Comparison of ENCODE assay signal across 8 cellular contexts in genomic region chr10:103542764-103543616, GRCh38. TPM values are rescaled to one million over a fixed set of nuclear protein-coding genes. Genes with fewer than 3 reads are reported as not detected.
DNase-seq lines count a peak whose midpoint lies in the region; ATAC-seq and TF ChIP-seq lines count a peak whose summit lies in the region.

No MANE protein-coding gene starts in this region.

- H3K4me3 ChIP-seq in body of pancreas (no peak overlapping the region), skeletal muscle tissue (ENCODE audit: low read length in 3 of 3) (peak overlapping the region; percentile 47 to 70 (median 65))

- peaks cover 5 to 13% of the 10 kb centered on the region in 2 donors for H3K4me1 Mint-ChIP-seq in immature natural killer cell

- ATAC-seq in body of pancreas = peak; percentile 24
- no peak for ATAC-seq in GM19467 (IDR thresholded peaks at IDR 0.05; ENCODE audit: unreplicated experiment)

- intact Hi-C loops in body of pancreas (cut with DNase I) = no loop called here

- H3K9ac ChIP-seq in skeletal muscle tissue (ENCODE audit: low read depth in 1 of 3, low read length in 3 of 3) = peak overlapping the region in 2 of 3 donors; percentile 30 to 50

- H3K27me3 Mint-ChIP-seq in immature natural killer cell (ENCODE audit: low read depth in 3 of 3) = peaks cover 0 to 4% (median 4%) of the 10 kb centered on the region in 3 donors

- no peak for TF ChIP-seq POLR2A in body of pancreas (IDR thresholded peaks at IDR 0.05)

- peak overlapping the region in 2 of 4 donors; percentile 45 to 52 for H3K27ac ChIP-seq in body of pancreas
- H3K27ac ChIP-seq in skeletal muscle tissue (ENCODE audit: low read depth, low read length) = no peak overlapping the region

- peak overlapping the region in 1 of 6 donors; percentile 29 for H3K27ac Mint-ChIP-seq in immature natural killer cell

- DNase-seq in ELR (ENCODE audit: low read depth) = peak; percentile 72
- peak; percentile 68 for DNase-seq in KBM-7
- peak; percentile 61 for DNase-seq in RKO (ENCODE audit: low spot score)
- peak in 3 of 4 donors; percentile 54 to 63 (median 54) for DNase-seq in body of pancreas
- peak in 1 of 3 donors; percentile 3 for DNase-seq in immature natural killer cell
- no peak for DNase-seq in NK-92 treated with Interleukin-12 subunit alpha and Interleukin-12 subunit beta, amount 100 ng/mL, for 24 hours (lab: John Stamatoyannopoulos, UW)

- H3K27me3 ChIP-seq in body of pancreas (no peaks in the 10 kb centered on the region), skeletal muscle tissue (ENCODE audit: control insufficient read depth in 3 of 3, insufficient read depth in 3 of 3, low read length in 3 of 3) (no peaks in the 10 kb centered on the region)

- H3K36me3 Mint-ChIP-seq in immature natural killer cell = no peaks in the 10 kb centered on the region

- peaks cover 60% of the 10 kb centered on the region for H3K4me1 ChIP-seq in body of pancreas
- H3K4me1 ChIP-seq in skeletal muscle tissue (ENCODE audit: control insufficient read depth in 3 of 3, insufficient read depth in 3 of 3, low read length in 3 of 3) = peaks cover 22 to 45% (median 33%) of the 10 kb centered on the region in 3 donors

- in situ Hi-C loops in KBM-7 (cut with MboI; ENCODE audit: low pct_unique_long_range_greater_than_20kb, low sequenced_read_pairs) = no loop called here

- peak overlapping the region; percentile 46 to 78 (median 65) for H3K4me3 Mint-ChIP-seq in immature natural killer cell

- no peaks in the 10 kb centered on the region for H3K36me3 ChIP-seq in body of pancreas (replicated peaks in 1 of 2; ENCODE audit: insufficient read depth in 1 of 2, low read depth in 2 of 2)
- no peaks in the 10 kb centered on the region for H3K36me3 ChIP-seq in skeletal muscle tissue (ENCODE audit: control insufficient read depth in 3 of 3, insufficient read depth in 3 of 3, low read length in 3 of 3)

- WGBS in body of pancreas, 2 donors = 7 to 11% methylated on average over 15 to 17 of the region's 17 CpGs

- H3K9me3 ChIP-seq in body of pancreas (no peaks in the 10 kb centered on the region), skeletal muscle tissue (ENCODE audit: control insufficient read depth in 3 of 3, low read length in 3 of 3) (no peaks in the 10 kb centered on the region)

- H3K9me3 Mint-ChIP-seq in immature natural killer cell = no peaks in the 10 kb centered on the region

- TF ChIP-seq CTCF in body of pancreas (IDR thresholded peaks at IDR 0.05) = peak in 6 of 7 experiments; percentile 31 to 47 (median 44)

RNA-seq across cellular contexts. Expression of gene NEURL1, which starts 49.5 kb away (rescaled TPM):
- total RNA-seq in body of pancreas = 10 to 100 TPM; 25.1 to 25.7 TPM
- under 1 TPM in 2 of 3 donors, not detected in 1; 0.07 to 0.35 TPM for polyA plus RNA-seq in immature natural killer cell
- 12.0 TPM for total RNA-seq in skeletal muscle tissue

Comparison
In these comparisons a context has a peak if more than half of its experiments do, and no peak if none do; other contexts are left out.
1. H3K4me3 ChIP-seq: peak in skeletal muscle tissue (3 of 3); none in body of pancreas (0 of 2).